ENCODE assay signal across 9 cellular contexts in the genomic region with DNA sequence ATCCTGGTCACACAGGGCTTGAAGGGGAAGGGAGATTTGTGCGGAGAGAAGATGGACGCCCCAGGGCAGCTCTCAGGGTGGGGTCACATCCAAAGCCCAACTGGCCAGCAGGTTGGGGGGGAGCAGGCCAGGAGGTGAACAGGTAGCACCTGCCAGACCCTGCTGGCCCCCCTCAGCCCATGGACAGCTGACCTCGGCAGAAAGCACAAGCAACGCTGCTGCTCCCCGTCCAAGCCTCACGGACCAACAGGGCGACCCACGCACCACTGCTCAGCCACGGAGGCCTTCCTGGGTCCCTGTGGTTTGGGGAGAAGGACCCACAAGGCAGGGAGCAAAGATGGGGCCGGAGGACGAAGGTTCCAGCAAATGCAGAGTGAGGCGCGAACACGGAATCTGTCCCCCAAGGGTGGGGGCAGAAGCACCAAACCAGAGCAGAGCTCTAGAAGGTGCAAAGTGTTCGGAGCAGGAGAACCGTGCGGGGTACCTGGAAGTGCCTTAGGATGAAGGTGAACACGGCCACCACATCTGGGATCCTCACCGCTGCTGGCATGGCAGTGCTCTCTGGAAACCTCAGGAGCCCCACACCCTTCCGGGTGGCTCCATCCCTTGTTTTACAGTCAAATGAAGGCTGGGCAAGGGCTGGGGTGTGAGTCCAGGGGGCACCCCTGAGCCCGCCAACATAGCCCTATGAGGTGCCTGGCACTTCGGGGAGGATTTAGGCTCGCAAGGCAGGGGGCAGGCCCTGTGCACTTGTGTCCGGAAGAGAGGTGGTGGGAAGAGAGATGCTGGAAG. TPM values are rescaled to one million over a fixed set of nuclear protein-coding genes. Genes with fewer than 3 reads are reported as not detected.
DNase-seq lines count a peak whose midpoint lies in the region; TF ChIP-seq lines count a peak whose summit lies in the region.
"Had no signal": no experiment of that assay in that cellular context is flagged by ENCODE, and none has a peak within 500 bp of the region (broad histone marks: within the 10 kb centered on the region; RNA-seq: fewer than 3 reads in every experiment).

No MANE protein-coding gene starts in this region.

- no peak overlapping the region for H3K4me3 ChIP-seq in mucosa of stomach (ENCODE audit: low read length)
- H3K4me3 ChIP-seq in subcutaneous abdominal adipose tissue (ENCODE audit: low read depth in 1 of 5, low read length in 5 of 5) = peak overlapping the region in 1 of 5 donors; percentile 59

- H3K9me3 Mint-ChIP-seq in HFFc6 = no peaks in the 10 kb centered on the region
- H3K9me3 Mint-ChIP-seq in immature natural killer cell = no peaks in the 10 kb centered on the region

- H3K36me3 ChIP-seq in mucosa of stomach (ENCODE audit: control insufficient read depth, insufficient read depth, low read length) = no peaks in the 10 kb centered on the region
- H3K36me3 ChIP-seq in subcutaneous abdominal adipose tissue (ENCODE audit: control insufficient read depth in 5 of 5, insufficient read depth in 5 of 5, low read length in 5 of 5) = peaks cover 0 to 10% (median 4%) of the 10 kb centered on the region in 5 donors

- in situ Hi-C loops in GM13976 (cut with MboI; ENCODE audit: low sequenced_read_pairs, unreplicated experiment) = no loop called here

- H3K27me3 Mint-ChIP-seq in HFFc6 (ENCODE audit: insufficient read depth) = peaks cover 15% of the 10 kb centered on the region
- peaks cover 0 to 10% (median 7%) of the 10 kb centered on the region in 3 donors for H3K27me3 Mint-ChIP-seq in immature natural killer cell (ENCODE audit: low read depth in 3 of 3)

- H3K27ac ChIP-seq in caudate nucleus (ENCODE audit: low read depth, low read length) (peak overlapping the region; percentile 98), subcutaneous abdominal adipose tissue (ENCODE audit: low read depth, low read length) (peak overlapping the region; percentile 95)

- no peaks in the 10 kb centered on the region for H3K9me3 ChIP-seq in mucosa of stomach (ENCODE audit: control insufficient read depth, low read length)
- H3K9me3 ChIP-seq in subcutaneous abdominal adipose tissue (ENCODE audit: control insufficient read depth in 5 of 5, low read length in 5 of 5) = no peaks in the 10 kb centered on the region

- peak overlapping the region; percentile 100 for H3K27ac Mint-ChIP-seq in HFFc6
- no peak overlapping the region for H3K27ac Mint-ChIP-seq in immature natural killer cell

- no peak for DNase-seq in HFFc6
- no peak for DNase-seq in caudate nucleus (lab: John Stamatoyannopoulos, UW)
- no peak for DNase-seq in GM13976 (ENCODE audit: low spot score)
- no peak for DNase-seq in immature natural killer cell
- DNase-seq in HCEC 1CT = no peak
- DNase-seq in stimulated activated CD4-positive, alpha-beta T cell treated with anti-CD3 and anti-CD28 coated beads, Interleukin-4, amount 100 ng/mL, for 24 hours = no peak
- DNase-seq: NCI-H2029 treated with DMSO at 0.1 percent for 48 hours had no signal

- no peak for TF ChIP-seq CTCF in HFFc6 (IDR thresholded peaks at IDR 0.05)
- no peak for TF ChIP-seq CTCF in GM13976 (IDR thresholded peaks at IDR 0.05; ENCODE audit: borderline replicate concordance, control extremely low read depth, extremely low read depth, insufficient read depth, missing control alignments)

- peaks cover 15% of the 10 kb centered on the region for H3K36me3 Mint-ChIP-seq in HFFc6 (ENCODE audit: low read depth)
- H3K36me3 Mint-ChIP-seq in immature natural killer cell = no peaks in the 10 kb centered on the region

- H3K9ac ChIP-seq in mucosa of stomach (ENCODE audit: low read length) (peak overlapping the region; percentile 43), subcutaneous abdominal adipose tissue (ENCODE audit: low read length in 5 of 5) (peak overlapping the region in 2 of 5 donors; percentile 46 to 66)

- H3K4me1 ChIP-seq in mucosa of stomach (ENCODE audit: control insufficient read depth, insufficient read depth, low read length) = peaks cover 42% of the 10 kb centered on the region
- peaks cover 14 to 73% (median 65%) of the 10 kb centered on the region in 5 donors for H3K4me1 ChIP-seq in subcutaneous abdominal adipose tissue (ENCODE audit: control insufficient read depth in 5 of 5, insufficient read depth in 5 of 5, low read length in 5 of 5)

- H3K27me3 ChIP-seq in mucosa of stomach (ENCODE audit: control insufficient read depth, insufficient read depth, low read length) = no peaks in the 10 kb centered on the region
- no peaks in the 10 kb centered on the region for H3K27me3 ChIP-seq in subcutaneous abdominal adipose tissue (ENCODE audit: control insufficient read depth in 5 of 5, insufficient read depth in 4 of 5, low read length in 5 of 5)

- H3K4me1 Mint-ChIP-seq in HFFc6 (ENCODE audit: low read depth) = peaks cover 82% of the 10 kb centered on the region
- H3K4me1 Mint-ChIP-seq in immature natural killer cell = peaks cover 23 to 26% of the 10 kb centered on the region in 2 donors

- H3K4me3 Mint-ChIP-seq in HFFc6 (peak overlapping the region; percentile 88), immature natural killer cell (no peak overlapping the region)

RNA-seq across cellular contexts. Expression of gene CEP295NL, which starts 17.9 kb away (rescaled TPM):
- total RNA-seq in HFFc6 (2021; fragmentation: NEBNext Ultra II Directional; extraction: Animal tissue kit (Norgen Biotek cat#: 25700)) = 1 to 10 TPM in 4 of 6 experiments, under 1 TPM in 2; 0.85 to 2.7 (median 1.6) TPM
- polyA plus RNA-seq in immature natural killer cell = not detected

RNA-seq across cellular contexts. Expression of gene TIMP2, which starts 40.1 kb away (rescaled TPM):
- 100 to 1,000 TPM; 547 to 705 (median 601) TPM for total RNA-seq in HFFc6 (2021; fragmentation: NEBNext Ultra II Directional; extraction: Animal tissue kit (Norgen Biotek cat#: 25700))
- polyA plus RNA-seq in immature natural killer cell = under 1 TPM; 0.07 to 0.26 (median 0.16) TPM

RNA-seq across cellular contexts. Expression of gene USP36, which starts 44.5 kb away (rescaled TPM):
- 10 to 100 TPM; 43.6 to 50.3 (median 46.2) TPM for total RNA-seq in HFFc6 (2021; fragmentation: NEBNext Ultra II Directional; extraction: Animal tissue kit (Norgen Biotek cat#: 25700))
- polyA plus RNA-seq in immature natural killer cell = 10 to 100 TPM in 2 of 3 donors, 1 to 10 TPM in 1; 9.6 to 31.7 (median 22.7) TPM
